ENCODE assay signal across 8 cellular contexts in the genomic region with DNA sequence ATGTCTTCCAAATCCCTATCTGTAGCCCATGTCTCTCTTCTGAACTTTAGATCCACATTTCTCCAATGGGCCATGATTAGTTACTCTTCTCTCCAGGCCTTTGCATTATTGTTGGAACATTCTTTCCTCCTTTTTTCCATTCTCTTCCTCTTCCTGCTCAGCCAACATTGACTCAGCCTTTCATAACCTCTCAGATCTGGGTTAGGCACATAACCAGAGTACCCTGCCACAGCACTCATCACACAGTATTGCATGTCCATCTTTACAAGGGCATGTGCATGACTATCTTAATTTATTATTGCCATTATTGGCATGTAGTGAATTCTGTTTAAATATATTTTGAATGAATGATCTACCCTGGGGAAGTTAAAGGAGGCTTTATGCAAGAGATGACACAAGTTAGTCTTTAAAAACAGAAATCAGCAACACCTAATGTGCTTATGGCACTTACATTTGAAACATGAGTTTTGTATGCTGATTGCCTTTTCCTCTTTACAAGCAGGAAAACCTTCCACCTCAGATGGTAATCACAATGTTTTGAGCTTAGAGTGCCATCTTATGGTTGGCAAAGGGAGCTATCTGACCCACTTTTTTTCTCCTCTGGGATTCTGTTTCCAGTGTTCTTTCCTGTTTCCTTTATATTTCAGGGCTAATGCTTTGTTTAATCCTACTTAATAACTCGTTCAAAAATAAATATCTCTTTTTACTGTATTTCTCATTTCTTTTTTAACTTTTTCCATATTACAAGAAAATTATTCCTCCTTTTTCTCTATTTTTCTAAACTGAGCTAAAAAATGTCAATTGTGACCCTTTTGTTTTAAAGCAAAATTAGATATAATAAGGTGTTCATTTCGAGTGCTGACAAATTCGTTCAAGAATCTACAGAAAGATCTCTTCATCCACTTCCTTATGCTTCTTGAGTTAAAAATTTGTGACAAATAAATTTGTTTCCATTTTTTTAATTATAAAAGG.
DNase-seq lines count a peak whose midpoint lies in the region; ATAC-seq and TF ChIP-seq lines count a peak whose summit lies in the region.

No MANE protein-coding gene starts in this region.

- ATAC-seq in GM21576 (IDR thresholded peaks at IDR 0.05; ENCODE audit: unreplicated experiment) = no peak
- no peak for ATAC-seq in GM21526 (IDR thresholded peaks at IDR 0.05; ENCODE audit: low FRiP score, unreplicated experiment)

- H3K9me3 ChIP-seq in HEK293 (ENCODE audit: control insufficient read depth, insufficient read depth, low read depth, low read length) (no peaks in the 10 kb centered on the region), OCI-LY1 (ENCODE audit: low read length) (no peaks in the 10 kb centered on the region), ovary (no peaks in the 10 kb centered on the region)

- no peak overlapping the region for H2AFZ ChIP-seq in OCI-LY1 (ENCODE audit: low read length)

- TF ChIP-seq CTCF in BJ (IDR thresholded peaks at IDR 0.05; ENCODE audit: insufficient read depth, low read depth, low read length) (peak; percentile 60), HEK293 (tag by site-specific recombination; IDR thresholded peaks at IDR 0.05) (peak; percentile 27; the same call in 1 of the 2 replicates), OCI-LY1 (IDR thresholded peaks at IDR 0.05; ENCODE audit: low read length) (peak; percentile 50), epithelial cell of esophagus (IDR thresholded peaks at IDR 0.05; ENCODE audit: insufficient read depth, low read depth, low read length, missing control alignments) (peak; percentile 70), ovary (IDR thresholded peaks at IDR 0.05) (peak; percentile 14 to 29 (median 16))

- H4K20me1 ChIP-seq in OCI-LY1 (ENCODE audit: insufficient read depth, low read length) = no peaks in the 10 kb centered on the region

- H3K4me2 ChIP-seq in OCI-LY1 (ENCODE audit: low read length) = no peak overlapping the region

- DNase-seq in BJ (ENCODE audit: low read depth) (no peak), epithelial cell of esophagus (ENCODE audit: low read depth) (peak; percentile 51), ovary (no peak), COLO668 (lab: John Stamatoyannopoulos, UW; ENCODE audit: unreplicated experiment) (no peak)

- POLR2A ChIA-PET in BJ (lab: Charles Lee) = no interaction called here
- POLR2A ChIA-PET in HEK293 (lab: Yijun Ruan, JAX) = interaction anchor here (1.6 kb wide), 1 partner anchor 228 kb away, joined by 4 read pairs; the partner anchor contains the start of gene CHD9

- intact Hi-C loops in ovary (cut with DNase I) = loop anchor here in 1 of 4 donors (10.0 kb wide), 1 partner anchor 228 kb away; the partner anchor contains the start of genes CHD9 and CHD9NB

- no peak for TF ChIP-seq POLR2A in ovary (IDR thresholded peaks at IDR 0.05)

- 46 to 69% (median 66%) methylated on average over 3 of the region's 3 CpGs for WGBS in ovary, 3 donors

- H3K4me3 ChIP-seq in BJ (ENCODE audit: low read depth, low read length) = no peak overlapping the region
- no peak overlapping the region for H3K4me3 ChIP-seq in HEK293 (ENCODE audit: low read depth, low read length)
- no peak overlapping the region for H3K4me3 ChIP-seq in OCI-LY1 (ENCODE audit: low read depth, low read length, poor library complexity, severe bottlenecking)
- H3K4me3 ChIP-seq in epithelial cell of esophagus (ENCODE audit: low read length) = no peak overlapping the region
- no peak overlapping the region for H3K4me3 ChIP-seq in ovary

- H3K9me2 ChIP-seq in OCI-LY1 (ENCODE audit: low read depth, low read length) = no peaks in the 10 kb centered on the region

- H3K79me2 ChIP-seq in OCI-LY1 (ENCODE audit: insufficient read depth, low read length) = no peaks in the 10 kb centered on the region

- H3K4me1 ChIP-seq in HEK293 (ENCODE audit: control insufficient read depth, insufficient read depth, low read length) = no peaks in the 10 kb centered on the region
- H3K4me1 ChIP-seq in OCI-LY1 (ENCODE audit: insufficient read depth, low read length, severe bottlenecking) = no peaks in the 10 kb centered on the region
- H3K4me1 ChIP-seq in ovary (ENCODE audit: insufficient read depth) = no peaks in the 10 kb centered on the region

- no peak overlapping the region for H3K9ac ChIP-seq in OCI-LY1 (ENCODE audit: low read length)

- H3K36me3 ChIP-seq in BJ (ENCODE audit: control insufficient read depth, insufficient read depth, low read length) = peaks cover 6% of the 10 kb centered on the region
- H3K36me3 ChIP-seq in HEK293 (ENCODE audit: control insufficient read depth in 2 of 2, insufficient read depth in 1 of 2, low read length in 2 of 2) = peaks cover 16 to 62% of the 10 kb centered on the region in 2 experiments
- H3K36me3 ChIP-seq in OCI-LY1 (ENCODE audit: insufficient read depth, low read length) = peaks cover 39% of the 10 kb centered on the region
- H3K36me3 ChIP-seq in ovary = no peaks in the 10 kb centered on the region

- no peaks in the 10 kb centered on the region for H3K27me3 ChIP-seq in BJ (ENCODE audit: control insufficient read depth, insufficient read depth, low read length)
- no peaks in the 10 kb centered on the region for H3K27me3 ChIP-seq in OCI-LY1 (ENCODE audit: insufficient read depth, low read length)
- H3K27me3 ChIP-seq in ovary = no peaks in the 10 kb centered on the region

- CTCF ChIA-PET in BJ (lab: Yijun Ruan, JAX) (interaction anchor here (0.7 to 2.4 kb wide), 7 partner anchors 10 to 227 kb away, joined by 3 to 11 read pairs (median 3); no protein-coding TSS in a partner anchor), HEK293 (lab: Yijun Ruan, JAX) (interaction anchor here (0.6 to 2.1 kb wide), 11 partner anchors 9 to 1881 kb away, joined by 3 to 7 read pairs (median 4); partner anchors contain the start of genes CHD9 and CHD9NB)

- no peaks in the 10 kb centered on the region for H3F3A ChIP-seq in OCI-LY1 (ENCODE audit: insufficient read depth, low read length)

- no peak for TF ChIP-seq EP300 in ovary (IDR thresholded peaks at IDR 0.05)

- H3K27ac ChIP-seq in HEK293 (ENCODE audit: extremely low read depth, low read depth, low read length) (no peak overlapping the region), OCI-LY1 (ENCODE audit: low read depth, low read length, poor library complexity, severe bottlenecking) (no peak overlapping the region), ovary (no peak overlapping the region)

TF ChIP-seq in HEK293, 187 proteins besides CTCF, POLR2A, EP300 and RAD21:
- TF ChIP-seq ZNF391 (tag by site-specific recombination; IDR thresholded peaks at IDR 0.05; ENCODE audit: borderline replicate concordance, low read depth) = no peak
- no peak for TF ChIP-seq ZNF146 (tag by site-specific recombination; IDR thresholded peaks at IDR 0.05)
- TF ChIP-seq SP2 (tag by site-specific recombination; IDR thresholded peaks at IDR 0.05) = no peak
- peak; percentile 68 for TF ChIP-seq ZNF654 (tag by site-specific recombination; IDR thresholded peaks at IDR 0.05; ENCODE audit: low read depth)
- TF ChIP-seq ZBTB7A (tag by site-specific recombination; IDR thresholded peaks at IDR 0.05; ENCODE audit: low read depth) = no peak
- 0 out of 2 replicates have a peak, but pooled peaks have one; percentile 41 for TF ChIP-seq IKZF3 (tag by site-specific recombination; IDR thresholded peaks at IDR 0.05)
- TF ChIP-seq PRDM1 (tag by site-specific recombination; IDR thresholded peaks at IDR 0.05) = 0 out of 2 replicates have a peak, but pooled peaks have one; percentile 12
- TF ChIP-seq ZNF660 (tag by site-specific recombination; IDR thresholded peaks at IDR 0.05) = 0 out of 2 replicates have a peak, but pooled peaks have one; percentile 33
TF ChIP-seq in HEK293: peak in this region for 4.

Comparison
In these comparisons a context has a peak if more than half of its experiments do, and no peak if none do; other contexts are left out.
1. CTCF ChIP-seq: peak in every context shown above with its lines; median percentile 70 in epithelial cell of esophagus; 60 in BJ; 50 in OCI-LY1; 27 in HEK293; 16 in ovary.